In the genomic region with DNA sequence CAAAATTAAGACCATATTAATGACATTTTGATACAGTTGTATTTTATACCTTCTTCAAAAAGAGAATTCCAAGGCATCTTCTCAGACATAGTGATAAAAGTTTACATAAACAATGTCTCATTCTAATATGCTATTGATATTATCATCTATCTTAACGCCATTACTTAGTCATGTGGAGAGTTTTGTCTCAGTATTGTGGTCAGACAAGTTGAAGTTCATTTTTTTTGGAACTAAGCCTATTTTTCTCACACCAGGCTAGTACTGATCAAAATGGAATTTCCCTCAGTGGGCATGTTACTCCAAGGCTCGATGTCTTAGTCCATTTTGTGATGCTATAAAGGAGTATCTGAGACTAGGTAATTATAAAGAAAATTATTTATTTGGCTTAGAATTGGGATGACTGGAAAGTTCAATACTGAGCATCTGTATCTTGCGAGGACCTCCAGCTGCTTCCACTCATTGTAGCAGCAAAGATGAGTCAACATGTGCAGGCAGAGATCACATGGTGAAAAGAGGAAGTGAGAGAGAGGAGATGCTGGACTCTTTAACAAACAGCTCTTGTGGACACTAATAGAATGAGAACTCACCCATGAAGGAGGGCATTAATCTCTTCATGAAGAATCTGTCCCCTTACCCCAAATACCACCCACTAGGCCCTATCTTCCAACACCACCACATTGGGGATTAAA, we compare ENCODE assay signal across 11 cellular contexts.
DNase-seq lines count a peak whose midpoint lies in the region; ATAC-seq and TF ChIP-seq lines count a peak whose summit lies in the region.
"Had no signal": no experiment of that assay in that cellular context is flagged by ENCODE, and none has a peak within 500 bp of the region (broad histone marks: within the 10 kb centered on the region; RNA-seq: fewer than 3 reads in every experiment).

No MANE protein-coding gene starts in this region.

- H3K4me1 Mint-ChIP-seq in GM23338 (no peaks in the 10 kb centered on the region), endodermal cell (peaks cover 6% of the 10 kb centered on the region)
- H3K4me1 Mint-ChIP-seq: activated CD4-positive, alpha-beta memory T cell treated with anti-CD3 and anti-CD28 coated beads, Interleukin-2, amount 10 ng/mL, durations not matched to agents 7 days and 5 days; central memory CD8-positive, alpha-beta T cell had no signal

- ATAC-seq in GM18858 (IDR thresholded peaks at IDR 0.05; ENCODE audit: unreplicated experiment) (peak; percentile 98), GM23338 (no peak), HG03457 (IDR thresholded peaks at IDR 0.05; ENCODE audit: unreplicated experiment) (peak; percentile 89)
- ATAC-seq in activated naive CD4-positive, alpha-beta T cell treated with anti-CD3 and anti-CD28 coated beads, Interleukin-2, amount 50 U/mL, for 72 hours, result no peak

- 97 to 100% methylated on average over 1 to 2 of the region's 3 CpGs for WGBS in endodermal cell (ENCODE audit: insufficient coverage in 1 of 2, insufficient read length in 1 of 2), 2 experiments

- H3F3A ChIP-seq in GM23338 (replicated peaks; ENCODE audit: low read depth), result no peaks in the 10 kb centered on the region

- H3K4me3 ChIP-seq in GM23338 (no peak overlapping the region), astrocyte of the spinal cord (ENCODE audit: low read depth, low read length) (no peak overlapping the region), endodermal cell (ENCODE audit: low read length) (no peak overlapping the region)
- H3K4me3 ChIP-seq: PC-9 had no signal

- H3K27me3 Mint-ChIP-seq in GM23338 (ENCODE audit: insufficient read depth, low read depth, poor library complexity), result no peaks in the 10 kb centered on the region
- no peaks in the 10 kb centered on the region for H3K27me3 Mint-ChIP-seq in endodermal cell (ENCODE audit: insufficient read depth)
- H3K27me3 Mint-ChIP-seq: activated CD4-positive, alpha-beta memory T cell treated with anti-CD3 and anti-CD28 coated beads, Interleukin-2, amount 10 ng/mL, durations not matched to agents 7 days and 5 days; central memory CD8-positive, alpha-beta T cell had no signal

- no peaks in the 10 kb centered on the region for H3K27me3 ChIP-seq in GM23338 (ENCODE audit: insufficient read depth)
- H3K27me3 ChIP-seq in endodermal cell (ENCODE audit: control insufficient read depth, insufficient read depth, low read length, poor library complexity, severe bottlenecking), result no peaks in the 10 kb centered on the region

- H3K9me3 ChIP-seq in endodermal cell (ENCODE audit: control insufficient read depth, low read length), result no peaks in the 10 kb centered on the region

- H3K36me3 ChIP-seq in GM23338 (ENCODE audit: insufficient read depth) (no peaks in the 10 kb centered on the region), endodermal cell (ENCODE audit: control insufficient read depth, insufficient read depth, low read length) (no peaks in the 10 kb centered on the region)

- no peaks in the 10 kb centered on the region for H3K79me2 ChIP-seq in GM23338 (replicated peaks; ENCODE audit: insufficient read depth)

- H2AFZ ChIP-seq in GM23338, result peak overlapping the region; percentile 89
- H2AFZ ChIP-seq: PC-9 had no signal

- no peak overlapping the region for H3K9ac ChIP-seq in endodermal cell (ENCODE audit: extremely low read depth, low read length, poor library complexity, severe bottlenecking)

- H3K27ac ChIP-seq in GM23338 (ENCODE audit: low read depth) (no peak overlapping the region), endodermal cell (ENCODE audit: low read depth, low read length) (no peak overlapping the region)
- H3K27ac ChIP-seq: PC-9 had no signal

- H4K20me1 ChIP-seq in GM23338 (replicated peaks; ENCODE audit: insufficient read depth), result no peaks in the 10 kb centered on the region

- DNase-seq in GM23338 (ENCODE audit: low spot score) (no peak), astrocyte of the spinal cord (ENCODE audit: low read depth, low spot score) (peak; percentile 5), NCI-H1092 treated with DMSO at 0.1 percent for 48 hours (lab: John Stamatoyannopoulos, UW) (no peak), endodermal cell (no peak), germinal center (ENCODE audit: low spot score) (no peak)
- no peak for DNase-seq in activated naive CD4-positive, alpha-beta T cell treated with anti-CD3 and anti-CD28 coated beads, Interleukin-2, amount 50 U/mL, for 72 hours (ENCODE audit: low spot score in 2 of 2)
- DNase-seq: activated CD4-positive, alpha-beta memory T cell treated with anti-CD3 and anti-CD28 coated beads, Interleukin-2, amount 10 ng/mL, durations not matched to agents 7 days and 5 days; PC-9 had no signal

- H3K4me3 Mint-ChIP-seq in GM23338 (no peak overlapping the region), endodermal cell (no peak overlapping the region)
- H3K4me3 Mint-ChIP-seq: activated CD4-positive, alpha-beta memory T cell treated with anti-CD3 and anti-CD28 coated beads, Interleukin-2, amount 10 ng/mL, durations not matched to agents 7 days and 5 days; central memory CD8-positive, alpha-beta T cell had no signal

- H3K9me3 Mint-ChIP-seq in GM23338, result peaks cover 8% of the 10 kb centered on the region; the same call in 2 of the 3 replicates
- peaks cover 5% of the 10 kb centered on the region for H3K9me3 Mint-ChIP-seq in endodermal cell
- H3K9me3 Mint-ChIP-seq in activated naive CD4-positive, alpha-beta T cell treated with anti-CD3 and anti-CD28 coated beads, Interleukin-2, amount 50 U/mL, for 72 hours, result peaks cover 11 to 12% of the 10 kb centered on the region in 2 donors

- H3K4me2 ChIP-seq in GM23338, result no peak overlapping the region
- H3K4me2 ChIP-seq: PC-9 had no signal

- no peak for TF ChIP-seq CTCF in GM23338 (conservative IDR thresholded peaks at IDR 0.05; ENCODE audit: low read depth in 2 of 2)
- no peak for TF ChIP-seq CTCF in astrocyte of the spinal cord (IDR thresholded peaks at IDR 0.05; ENCODE audit: low read depth, low read length)
- no peak for TF ChIP-seq CTCF in endodermal cell (conservative IDR thresholded peaks at IDR 0.05)

- no peaks in the 10 kb centered on the region for H3K9me2 ChIP-seq in GM23338 (ENCODE audit: insufficient read depth)

- H3K27ac Mint-ChIP-seq in GM23338 (no peak overlapping the region), endodermal cell (no peak overlapping the region)
- no peak overlapping the region for H3K27ac Mint-ChIP-seq in activated naive CD4-positive, alpha-beta T cell treated with anti-CD3 and anti-CD28 coated beads, Interleukin-2, amount 50 U/mL, for 72 hours
- H3K27ac Mint-ChIP-seq: activated CD4-positive, alpha-beta memory T cell treated with anti-CD3 and anti-CD28 coated beads, Interleukin-2, amount 10 ng/mL, durations not matched to agents 7 days and 5 days had no signal

- H3K4me1 ChIP-seq in GM23338 (ENCODE audit: insufficient read depth), result no peaks in the 10 kb centered on the region
- H3K4me1 ChIP-seq in endodermal cell (ENCODE audit: control insufficient read depth, insufficient read depth, low read length), result no peaks in the 10 kb centered on the region

- in situ Hi-C loops in astrocyte of the spinal cord (cut with HindIII; ENCODE audit: low sequenced_read_pairs), result no loop called here

- H3K36me3 Mint-ChIP-seq in GM23338 (ENCODE audit: low read depth), result peaks cover 4% of the 10 kb centered on the region; the same call in 2 of the 3 replicates
- H3K36me3 Mint-ChIP-seq in endodermal cell (ENCODE audit: low read depth), result no peaks in the 10 kb centered on the region
- no peaks in the 10 kb centered on the region for H3K36me3 Mint-ChIP-seq in activated naive CD4-positive, alpha-beta T cell treated with anti-CD3 and anti-CD28 coated beads, Interleukin-2, amount 50 U/mL, for 72 hours

TF ChIP-seq in GM23338, 12 proteins besides CTCF, POLR2A, EP300 and RAD21 (continues in another document):
- no peak for TF ChIP-seq ZNF331 (CRISPR knock-in tag; IDR thresholded peaks at IDR 0.05; ENCODE audit: low read depth)

Comparison
In these comparisons a context has a peak if more than half of its experiments do, and no peak if none do; other contexts are left out.
1. ATAC-seq: peak in GM18858 (single experiment) and HG03457 (single experiment); none in GM23338 (single experiment) and activated naive CD4-positive, alpha-beta T cell treated with anti-CD3 and anti-CD28 coated beads, Interleukin-2, amount 50 U/mL, for 72 hours (0 of 2).